ENCODE assay signal across 27 cellular contexts in genomic region chr20:39089029-39089428, GRCh38.
DNase-seq lines count a peak whose midpoint lies in the region; TF ChIP-seq lines count a peak whose summit lies in the region.
"Had no signal": no experiment of that assay in that cellular context is flagged by ENCODE, and none has a peak within 500 bp of the region (broad histone marks: within the 10 kb centered on the region; RNA-seq: fewer than 3 reads in every experiment).

No MANE protein-coding gene starts in this region.

- H3K27ac Mint-ChIP-seq in activated naive CD8-positive, alpha-beta T cell, result peak overlapping the region; percentile 56
- no peak overlapping the region for H3K27ac Mint-ChIP-seq in neural progenitor cell
- no peak overlapping the region for H3K27ac Mint-ChIP-seq in activated CD4-positive, alpha-beta T cell treated with anti-CD3 and anti-CD28 coated beads, Interleukin-2, amount 10 ng/mL, durations not matched to agents 24 days and 14 days
- H3K27ac Mint-ChIP-seq: activated CD4-positive, alpha-beta T cell treated with anti-CD3 and anti-CD28 coated beads, Interleukin-2, amount 10 ng/mL, durations not matched to agents 7 days and 5 days; activated T-cell treated with anti-CD3 and anti-CD28 coated beads, Interleukin-2, amount 50 U/mL, for 72 hours; WTC11 had no signal

- no peaks in the 10 kb centered on the region for H4K20me1 ChIP-seq in neural progenitor cell (ENCODE audit: low read depth)

- H3K27me3 ChIP-seq in neural progenitor cell, result no peaks in the 10 kb centered on the region
- H3K27me3 ChIP-seq: gastrocnemius medialis, pancreas, vagina had no signal

- H3K79me2 ChIP-seq in neural progenitor cell (ENCODE audit: low read depth), result no peaks in the 10 kb centered on the region

- no peaks in the 10 kb centered on the region for H3K9me3 Mint-ChIP-seq in activated naive CD8-positive, alpha-beta T cell (ENCODE audit: low read depth)
- peaks cover 5% of the 10 kb centered on the region for H3K9me3 Mint-ChIP-seq in neural progenitor cell
- no peaks in the 10 kb centered on the region for H3K9me3 Mint-ChIP-seq in activated CD4-positive, alpha-beta T cell treated with anti-CD3 and anti-CD28 coated beads, Interleukin-2, amount 10 ng/mL, durations not matched to agents 24 days and 14 days

- peak; percentile 27 for DNase-seq in NCI-H748 (lab: John Stamatoyannopoulos, UW; ENCODE audit: unreplicated experiment)
- no peak for DNase-seq in NCI-H748 treated with DMSO at 0.1 percent for 48 hours (lab: John Stamatoyannopoulos, UW)
- peak; percentile 34 for DNase-seq in NAMALWA (ENCODE audit: low spot score)
- no peak for DNase-seq in neural progenitor cell (ENCODE audit: low spot score)
- no peak for DNase-seq in EL
- DNase-seq in GM19238 (ENCODE audit: insufficient read length, low spot score), result no peak
- no peak for DNase-seq in activated CD4-positive, alpha-beta T cell treated with anti-CD3 and anti-CD28 coated beads, Interleukin-2, amount 10 ng/mL, durations not matched to agents 24 days and 14 days
- DNase-seq: activated CD4-positive, alpha-beta T cell treated with anti-CD3 and anti-CD28 coated beads, Interleukin-2, amount 10 ng/mL, durations not matched to agents 7 days and 5 days; activated T-cell treated with anti-CD3 and anti-CD28 coated beads, Interleukin-2, amount 50 U/mL, for 72 hours; aorta; gastrocnemius medialis; left cardiac atrium; mesenchymal stem cell; MV-4-11; NCI-H146; NCI-H774; pancreas; retina; SJCRH30; stimulated activated naive CD4-positive, alpha-beta T cell had no signal

- H3K4me1 ChIP-seq in neural progenitor cell, result peaks cover 43% of the 10 kb centered on the region
- H3K4me1 ChIP-seq: gastrocnemius medialis, pancreas, SJCRH30, vagina had no signal

- H3K36me3 Mint-ChIP-seq in activated naive CD8-positive, alpha-beta T cell, result peaks cover 2% of the 10 kb centered on the region
- H3K36me3 Mint-ChIP-seq in neural progenitor cell, result no peaks in the 10 kb centered on the region
- no peaks in the 10 kb centered on the region for H3K36me3 Mint-ChIP-seq in activated CD4-positive, alpha-beta T cell treated with anti-CD3 and anti-CD28 coated beads, Interleukin-2, amount 10 ng/mL, durations not matched to agents 24 days and 14 days (ENCODE audit: low read depth)
- H3K36me3 Mint-ChIP-seq: activated naive CD4-positive, alpha-beta T cell treated with anti-CD3 and anti-CD28 coated beads, Interleukin-2, amount 50 U/mL, for 72 hours; CD14-positive monocyte had no signal

- H3K4me2 ChIP-seq in neural progenitor cell, result no peak overlapping the region

- no peaks in the 10 kb centered on the region for H3K4me1 Mint-ChIP-seq in activated naive CD8-positive, alpha-beta T cell (ENCODE audit: low read depth)
- H3K4me1 Mint-ChIP-seq in neural progenitor cell, result peaks cover 24% of the 10 kb centered on the region
- no peaks in the 10 kb centered on the region for H3K4me1 Mint-ChIP-seq in activated CD4-positive, alpha-beta T cell treated with anti-CD3 and anti-CD28 coated beads, Interleukin-2, amount 10 ng/mL, durations not matched to agents 24 days and 14 days
- H3K4me1 Mint-ChIP-seq: activated CD4-positive, alpha-beta T cell treated with anti-CD3 and anti-CD28 coated beads, Interleukin-2, amount 10 ng/mL, durations not matched to agents 7 days and 5 days; CD14-positive monocyte had no signal

- H3F3A ChIP-seq in neural progenitor cell (ENCODE audit: low read depth), result peaks cover 36% of the 10 kb centered on the region

- H3K4me3 Mint-ChIP-seq in activated naive CD8-positive, alpha-beta T cell, result no peak overlapping the region
- peak overlapping the region; percentile 57 for H3K4me3 Mint-ChIP-seq in neural progenitor cell
- H3K4me3 Mint-ChIP-seq in activated CD4-positive, alpha-beta T cell treated with anti-CD3 and anti-CD28 coated beads, Interleukin-2, amount 10 ng/mL, durations not matched to agents 24 days and 14 days, result no peak overlapping the region
- H3K4me3 Mint-ChIP-seq: activated CD4-positive, alpha-beta T cell treated with anti-CD3 and anti-CD28 coated beads, Interleukin-2, amount 10 ng/mL, durations not matched to agents 7 days and 5 days; activated T-cell treated with anti-CD3 and anti-CD28 coated beads, Interleukin-2, amount 50 U/mL, for 72 hours; CD14-positive monocyte; neural crest cell; WTC11 had no signal

- intact Hi-C loops in activated CD4-positive, alpha-beta T cell treated with anti-CD3 and anti-CD28 coated beads, Interleukin-2, amount 10 ng/mL, durations not matched to agents 24 days and 14 days (cut with micrococcal nuclease), result loop anchor here (10.0 kb wide), 1 partner anchor 444 kb away; no protein-coding TSS in a partner anchor

- no peak overlapping the region for H3K4me3 ChIP-seq in neural progenitor cell
- H3K4me3 ChIP-seq: gastrocnemius medialis, pancreas, SJCRH30, skin epidermis, vagina had no signal

- TF ChIP-seq CTCF in neural progenitor cell (IDR thresholded peaks at IDR 0.05), result no peak

- H3K27ac ChIP-seq in neural progenitor cell, result no peak overlapping the region
- H3K27ac ChIP-seq: gastrocnemius medialis, pancreas, SJCRH30, skin epidermis, vagina had no signal

- H3K36me3 ChIP-seq in neural progenitor cell, result no peaks in the 10 kb centered on the region
- H3K36me3 ChIP-seq: gastrocnemius medialis, pancreas, SJCRH30, vagina had no signal

- H2AFZ ChIP-seq in neural progenitor cell (replicated peaks), result no peak overlapping the region

- H3K9ac ChIP-seq in neural progenitor cell, result no peak overlapping the region

- peaks cover 12% of the 10 kb centered on the region for H3K27me3 Mint-ChIP-seq in activated naive CD8-positive, alpha-beta T cell
- peaks cover 15% of the 10 kb centered on the region for H3K27me3 Mint-ChIP-seq in neural progenitor cell (ENCODE audit: insufficient read depth, low read depth)
- H3K27me3 Mint-ChIP-seq in activated CD4-positive, alpha-beta T cell treated with anti-CD3 and anti-CD28 coated beads, Interleukin-2, amount 10 ng/mL, durations not matched to agents 24 days and 14 days, result no peaks in the 10 kb centered on the region

- no peaks in the 10 kb centered on the region for H3K9me3 ChIP-seq in neural progenitor cell (ENCODE audit: low read depth)
- H3K9me3 ChIP-seq: gastrocnemius medialis, pancreas, SJCRH30, vagina had no signal

Comparison
In these comparisons a context has a peak if more than half of its experiments do, and no peak if none do; other contexts are left out.
1. DNase-seq: peak in NCI-H748 (single experiment) and NAMALWA (single experiment); none in NCI-H748 treated with DMSO at 0.1 percent for 48 hours (single experiment), neural progenitor cell (single experiment), EL (single experiment), GM19238 (single experiment) and activated CD4-positive, alpha-beta T cell treated with anti-CD3 and anti-CD28 coated beads, Interleukin-2, amount 10 ng/mL, durations not matched to agents 24 days and 14 days (single experiment).